ENCODE assay signal across 8 cellular contexts in genomic region chr7:45968856-45969536, GRCh38.
"Had no signal": no experiment of that assay in that cellular context is flagged by ENCODE, and none has a peak within 500 bp of the region (broad histone marks: within the 10 kb centered on the region; RNA-seq: fewer than 3 reads in every experiment).

No MANE protein-coding gene starts in this region.

- H3K36me3 ChIP-seq: HAP-1 had no signal

- H3K27ac ChIP-seq: HL-60, KMS-11 had no signal

- ATAC-seq: GM23338, HCT116 had no signal

- H3K4me3 ChIP-seq: GM23338, HAP-1 had no signal

- H3K27me3 Mint-ChIP-seq: IgD-negative memory B cell had no signal

- H3K4me1 Mint-ChIP-seq: GM23338, IgD-negative memory B cell had no signal

- H3K4me1 ChIP-seq: HAP-1 had no signal

- DNase-seq: HFFc6, KBM-7 had no signal

- H3K9me3 Mint-ChIP-seq: GM23338, HFFc6 had no signal

- H3K9me3 ChIP-seq: HAP-1 had no signal

- H3K36me3 Mint-ChIP-seq: IgD-negative memory B cell had no signal

- H3K27ac Mint-ChIP-seq: GM23338, HFFc6, IgD-negative memory B cell had no signal

- H3K4me3 Mint-ChIP-seq: GM23338, HFFc6, IgD-negative memory B cell had no signal
